Comparison of ENCODE assay signal across 1 cellular context in genomic region chr17:59365383-59365981, GRCh38.
TF ChIP-seq lines count a peak whose summit lies in the region.

No MANE protein-coding gene starts in this region.

TF ChIP-seq in K562, 482 proteins besides CTCF, POLR2A, EP300 and RAD21 (continued from another document and continues in another):
- TF ChIP-seq RNF219 (CRISPR knock-in tag; IDR thresholded peaks at IDR 0.05) (no peak), PTBP1 (IDR thresholded peaks at IDR 0.05; ENCODE audit: low read depth, low read length) (no peak), TFAP4 (CRISPR knock-in tag; IDR thresholded peaks at IDR 0.05; ENCODE audit: borderline replicate concordance) (peak; percentile 75; the same call in 1 of the 2 replicates), HEY1 (CRISPR knock-in tag; IDR thresholded peaks at IDR 0.05; ENCODE audit: borderline replicate concordance) (peak; percentile 88; the same call in 1 of the 2 replicates), STAT5A (IDR thresholded peaks at IDR 0.05; ENCODE audit: borderline replicate concordance, low read length) (peak; percentile 82), ZBED1 (IDR thresholded peaks at IDR 0.05) (0 out of 2 replicates have a peak, but pooled peaks have one; percentile 63), ZEB2 (IDR thresholded peaks at IDR 0.05) (no peak), SMARCA5 (IDR thresholded peaks at IDR 0.05) (no peak), ZC3H4 (CRISPR knock-in tag; IDR thresholded peaks at IDR 0.05; ENCODE audit: borderline replicate concordance) (no peak), AFF1 (IDR thresholded peaks at IDR 0.05; ENCODE audit: low read depth in 1 of 2, partially characterized antibody in 2 of 2) (peak in 1 of 2 experiments; percentile 55), ZBTB2 (IDR thresholded peaks at IDR 0.05) (peak; percentile 54; the same call in 1 of the 2 replicates), BCLAF1 (IDR thresholded peaks at IDR 0.05; ENCODE audit: borderline replicate concordance in 1 of 2, control insufficient read depth in 1 of 2, low read depth in 2 of 2, low read length in 1 of 2) (no peak), NFATC3 (IDR thresholded peaks at IDR 0.05) (peak; percentile 82; the same call in 1 of the 2 replicates), NR4A1 (CRISPR knock-in tag; IDR thresholded peaks at IDR 0.05) (no peak), NR4A1 (tag; IDR thresholded peaks at IDR 0.05) (peak; percentile 76; the same call in 1 of the 2 replicates), HCFC1 (IDR thresholded peaks at IDR 0.05; ENCODE audit: low read depth, low read length) (no peak), MEIS2 (IDR thresholded peaks at IDR 0.05; ENCODE audit: partially characterized antibody) (peak; percentile 89), ZNF263 (CRISPR knock-in tag; IDR thresholded peaks at IDR 0.05; ENCODE audit: borderline replicate concordance) (0 out of 2 replicates have a peak, but pooled peaks have one; percentile 46), NBN (IDR thresholded peaks at IDR 0.05; ENCODE audit: low read depth) (peak; percentile 76; the same call in 1 of the 2 replicates), ID3 (CRISPR knock-in tag; IDR thresholded peaks at IDR 0.05) (no peak), ID3 (tag; IDR thresholded peaks at IDR 0.05) (peak; percentile 98), ZBTB11 (CRISPR knock-in tag; IDR thresholded peaks at IDR 0.05) (peak in 1 of 3 experiments; percentile 86; a peak in 2 of 6 replicates), NR3C1 (CRISPR knock-in tag; IDR thresholded peaks at IDR 0.05) (no peak), ZNF197 (CRISPR knock-in tag; IDR thresholded peaks at IDR 0.05; ENCODE audit: low read depth) (peak; percentile 78; the same call in 1 of the 2 replicates), ZMIZ1 (IDR thresholded peaks at IDR 0.05; ENCODE audit: low read depth in 2 of 2, low read length in 2 of 2) (peak in 1 of 2 experiments; percentile 85; a peak in 2 of 4 replicates), SMAD1 (IDR thresholded peaks at IDR 0.05; ENCODE audit: low read depth, low read length, partially characterized antibody) (peak; percentile 45), HDAC2 (IDR thresholded peaks at IDR 0.05) (peak; percentile 100), MAZ (CRISPR knock-in tag; conservative IDR thresholded peaks at IDR 0.05 in 1 of 2, IDR thresholded peaks at IDR 0.05 in 1 of 2) (peak; percentile 41 to 87; a peak in 2 of 4 replicates), RBM25 (IDR thresholded peaks at IDR 0.05; ENCODE audit: low read depth, low read length, severe bottlenecking) (no peak), L3MBTL2 (IDR thresholded peaks at IDR 0.05) (peak; percentile 25; the same call in 1 of the 2 replicates), HBP1 (CRISPR knock-in tag; IDR thresholded peaks at IDR 0.05) (no peak), CBFA2T3 (IDR thresholded peaks at IDR 0.05) (peak; percentile 98), SMAD3 (CRISPR knock-in tag; conservative IDR thresholded peaks at IDR 0.05) (peak; percentile 79; the same call in 1 of the 2 replicates), TAF7 (tag; IDR thresholded peaks at IDR 0.05) (no peak), ZNF311 (CRISPR knock-in tag; IDR thresholded peaks at IDR 0.05) (peak; percentile 89; the same call in 1 of the 2 replicates), MLX (CRISPR knock-in tag; conservative IDR thresholded peaks at IDR 0.05) (no peak), FOXM1 (IDR thresholded peaks at IDR 0.05; ENCODE audit: low read depth) (peak; percentile 91), FOXM1 (CRISPR knock-in tag; IDR thresholded peaks at IDR 0.05; ENCODE audit: low read depth) (no peak)
